In the genomic region with DNA sequence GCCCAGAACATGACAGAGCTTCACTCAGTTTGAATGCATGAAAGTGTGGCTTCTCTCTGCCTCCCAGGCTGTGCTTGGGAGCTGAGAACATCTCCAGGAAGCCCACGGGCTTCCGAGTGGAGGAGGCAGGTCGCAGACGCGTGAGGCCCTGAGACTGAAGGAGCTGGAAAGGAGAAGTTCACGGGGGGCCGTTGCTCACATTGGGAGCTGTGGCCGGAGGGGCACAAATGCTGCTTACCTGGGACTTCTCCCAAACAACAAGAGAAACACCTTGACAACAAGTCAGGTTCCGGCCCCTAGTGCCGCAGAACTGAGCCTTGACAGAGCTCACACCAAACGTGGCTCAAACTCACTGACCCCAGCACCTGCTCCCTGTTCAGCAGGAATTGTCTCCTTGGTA, we compare ENCODE assay signal across 21 cellular contexts.
DNase-seq lines count a peak whose midpoint lies in the region; ATAC-seq and TF ChIP-seq lines count a peak whose summit lies in the region.
"Had no signal": no experiment of that assay in that cellular context is flagged by ENCODE, and none has a peak within 500 bp of the region (broad histone marks: within the 10 kb centered on the region; RNA-seq: fewer than 3 reads in every experiment).

No MANE protein-coding gene starts in this region.

- H3K4me2 ChIP-seq in neuronal stem cell (ENCODE audit: insufficient read depth, low read length, poor library complexity, severe bottlenecking) (no peak overlapping the region), smooth muscle cell (no peak overlapping the region)

- peak overlapping the region; percentile 71 for H2AK5ac ChIP-seq in neuronal stem cell (ENCODE audit: low read depth, low read length)

- intact Hi-C loops in left ventricle myocardium inferior (cut with micrococcal nuclease) (no loop called here), heart right ventricle (cut with DNase I) (no loop called here), upper lobe of right lung (cut with DNase I) (no loop called here)
- intact Hi-C loops in CD8-positive, alpha-beta T cell (cut with DNase I, micrococcal nuclease), result no loop called here

- peak overlapping the region; percentile 80 for H3K18ac ChIP-seq in neuronal stem cell (ENCODE audit: low read length)

- H3K27ac ChIP-seq in left ventricle myocardium inferior (replicated peaks) (no peak overlapping the region), heart right ventricle (no peak overlapping the region), neuronal stem cell (replicated peaks; ENCODE audit: low read length) (no peak overlapping the region), upper lobe of right lung (no peak overlapping the region), smooth muscle cell (ENCODE audit: low read depth) (no peak overlapping the region)
- no peak overlapping the region for H3K27ac ChIP-seq in CD8-positive, alpha-beta T cell (ENCODE audit: low read depth, low read length)
- H3K27ac ChIP-seq: BLaER1 treated with 17β-estradiol and CSF1 and Interleukin-3, amounts not matched to agents 10 nM and 100 nM; HL-60 had no signal

- peaks cover 5% of the 10 kb centered on the region for H3K4me1 Mint-ChIP-seq in CD8-positive, alpha-beta T cell (ENCODE audit: low read depth)
- H3K4me1 Mint-ChIP-seq in activated T-cell treated with anti-CD3 and anti-CD28 coated beads, Interleukin-2, amount 50 U/mL, for 24 hours (ENCODE audit: low read depth), result peaks cover 3% of the 10 kb centered on the region

- DNase-seq in left ventricle myocardium inferior (peak; percentile 5), heart right ventricle (no peak), neuronal stem cell (ENCODE audit: low spot score) (no peak), upper lobe of right lung (peak; percentile 50), smooth muscle cell (lab: John Stamatoyannopoulos, UW; ENCODE audit: unreplicated experiment) (no peak)
- DNase-seq in CD8-positive, alpha-beta T cell, result no peak
- DNase-seq in activated T-cell treated with anti-CD3 and anti-CD28 coated beads, Interleukin-2, amount 50 U/mL, for 24 hours, result no peak
- DNase-seq: 8988T, COR-L47, DMS 273 treated with DMSO at 0.1 percent for 48 hours, DMS53, DND-41, EL, GOT3, H7, HFFc6 had no signal

- no peaks in the 10 kb centered on the region for H4K20me1 ChIP-seq in smooth muscle cell (ENCODE audit: low read depth)

- no peak for ATAC-seq in heart right ventricle
- no peak for ATAC-seq in CD8-positive, alpha-beta T cell
- ATAC-seq in upper lobe of right lung, result no peak
- ATAC-seq: GM12878, HCT116 had no signal

- no peak for TF ChIP-seq CTCF in left ventricle myocardium inferior (IDR thresholded peaks at IDR 0.05; ENCODE audit: borderline replicate concordance)
- TF ChIP-seq CTCF in heart right ventricle (IDR thresholded peaks at IDR 0.05), result no peak
- no peak for TF ChIP-seq CTCF in CD8-positive, alpha-beta T cell (IDR thresholded peaks at IDR 0.05)
- no peak for TF ChIP-seq CTCF in upper lobe of right lung (IDR thresholded peaks at IDR 0.05)
- TF ChIP-seq CTCF in smooth muscle cell (IDR thresholded peaks at IDR 0.05; ENCODE audit: borderline replicate concordance, insufficient read depth, poor library complexity, severe bottlenecking), result no peak

- no peak overlapping the region for H2BK5ac ChIP-seq in neuronal stem cell (ENCODE audit: low read length)

- no peak overlapping the region for H3K23ac ChIP-seq in neuronal stem cell (ENCODE audit: low read depth, low read length, poor library complexity)

- H3K79me2 ChIP-seq in smooth muscle cell (ENCODE audit: low read depth), result no peaks in the 10 kb centered on the region

- no peak overlapping the region for H2BK12ac ChIP-seq in neuronal stem cell (ENCODE audit: low read length)

- peak overlapping the region; percentile 1 for H3K27ac Mint-ChIP-seq in CD8-positive, alpha-beta T cell
- H3K27ac Mint-ChIP-seq in activated T-cell treated with anti-CD3 and anti-CD28 coated beads, Interleukin-2, amount 50 U/mL, for 24 hours, result no peak overlapping the region
- H3K27ac Mint-ChIP-seq: HFFc6 had no signal

- H3K9ac ChIP-seq in neuronal stem cell (ENCODE audit: low read depth, low read length, poor library complexity), result no peak overlapping the region
- no peak overlapping the region for H3K9ac ChIP-seq in smooth muscle cell (ENCODE audit: low read depth)
- H3K9ac ChIP-seq: BLaER1 treated with 17β-estradiol and CSF1 and Interleukin-3, amounts not matched to agents 10 nM and 100 nM had no signal

- H3K4me3 ChIP-seq in left ventricle myocardium inferior, result no peak overlapping the region
- H3K4me3 ChIP-seq in heart right ventricle, result no peak overlapping the region
- H3K4me3 ChIP-seq in CD8-positive, alpha-beta T cell (ENCODE audit: low read depth, low read length), result no peak overlapping the region
- H3K4me3 ChIP-seq in neuronal stem cell (ENCODE audit: low read length in 2 of 2), result no peak overlapping the region
- H3K4me3 ChIP-seq in upper lobe of right lung, result no peak overlapping the region
- no peak overlapping the region for H3K4me3 ChIP-seq in smooth muscle cell
- H3K4me3 ChIP-seq: BLaER1 treated with 17β-estradiol and CSF1 and Interleukin-3, amounts not matched to agents 10 nM and 100 nM; GM12878 had no signal

- peaks cover 46% of the 10 kb centered on the region for H3K27me3 ChIP-seq in left ventricle myocardium inferior (ENCODE audit: low read depth)
- peaks cover 0 to 15% (median 4%) of the 10 kb centered on the region in 7 donors for H3K27me3 ChIP-seq in heart right ventricle
- H3K27me3 ChIP-seq in CD8-positive, alpha-beta T cell (ENCODE audit: insufficient read depth, low read length), result no peaks in the 10 kb centered on the region
- H3K27me3 ChIP-seq in neuronal stem cell (ENCODE audit: control insufficient read depth in 3 of 3, insufficient read depth in 3 of 3, low read depth in 1 of 3, low read length in 3 of 3), result peaks cover 0 to 52% (median 0%) of the 10 kb centered on the region in 3 experiments
- no peaks in the 10 kb centered on the region for H3K27me3 ChIP-seq in upper lobe of right lung
- H3K27me3 ChIP-seq in smooth muscle cell (ENCODE audit: low read depth), result no peaks in the 10 kb centered on the region
- H3K27me3 ChIP-seq: BLaER1 treated with 17β-estradiol and CSF1 and Interleukin-3, amounts not matched to agents 10 nM and 100 nM had no signal

- no peak overlapping the region for H2BK120ac ChIP-seq in neuronal stem cell (ENCODE audit: low read depth, low read length)

- no peak overlapping the region for H3K4me3 Mint-ChIP-seq in CD8-positive, alpha-beta T cell
- H3K4me3 Mint-ChIP-seq in activated T-cell treated with anti-CD3 and anti-CD28 coated beads, Interleukin-2, amount 50 U/mL, for 24 hours, result no peak overlapping the region
- H3K4me3 Mint-ChIP-seq: CD8-positive, alpha-beta memory T cell; HFFc6 had no signal

- H3K4me1 ChIP-seq in left ventricle myocardium inferior (no peaks in the 10 kb centered on the region), heart right ventricle (no peaks in the 10 kb centered on the region), neuronal stem cell (ENCODE audit: control insufficient read depth in 2 of 2, insufficient read depth in 1 of 2, low read depth in 1 of 2, low read length in 2 of 2) (peaks cover 0 to 3% of the 10 kb centered on the region in 2 donors), upper lobe of right lung (no peaks in the 10 kb centered on the region), smooth muscle cell (ENCODE audit: low read depth) (no peaks in the 10 kb centered on the region)
- no peaks in the 10 kb centered on the region for H3K4me1 ChIP-seq in CD8-positive, alpha-beta T cell (ENCODE audit: insufficient read depth, low read length)

- CTCF ChIA-PET in CD8-positive, alpha-beta T cell (lab: Charles Lee), result no interaction called here

- no peaks in the 10 kb centered on the region for H3K9me3 Mint-ChIP-seq in CD8-positive, alpha-beta T cell
- no peaks in the 10 kb centered on the region for H3K9me3 Mint-ChIP-seq in activated T-cell treated with anti-CD3 and anti-CD28 coated beads, Interleukin-2, amount 50 U/mL, for 24 hours
- H3K9me3 Mint-ChIP-seq: CD8-positive, alpha-beta memory T cell had no signal

- no peak overlapping the region for H4K8ac ChIP-seq in neuronal stem cell (ENCODE audit: low read depth, low read length)

- peaks cover 5% of the 10 kb centered on the region for H3K9me3 ChIP-seq in left ventricle myocardium inferior (replicated peaks)
- peaks cover 0 to 9% (median 0%) of the 10 kb centered on the region in 11 donors for H3K9me3 ChIP-seq in heart right ventricle
- H3K9me3 ChIP-seq in CD8-positive, alpha-beta T cell (ENCODE audit: low read length), result no peaks in the 10 kb centered on the region
- H3K9me3 ChIP-seq in neuronal stem cell (replicated peaks in 1 of 2; ENCODE audit: control insufficient read depth in 2 of 2, insufficient read depth in 1 of 2, low read depth in 1 of 2, low read length in 2 of 2), result peaks cover 0 to 1% of the 10 kb centered on the region in 2 donors
- no peaks in the 10 kb centered on the region for H3K9me3 ChIP-seq in upper lobe of right lung
- H3K9me3 ChIP-seq in smooth muscle cell (replicated peaks; ENCODE audit: low read depth), result no peaks in the 10 kb centered on the region

- peaks cover 1% of the 10 kb centered on the region for H3K79me1 ChIP-seq in neuronal stem cell (ENCODE audit: low read depth, low read length)

- no peak overlapping the region for H4K91ac ChIP-seq in neuronal stem cell (ENCODE audit: low read depth, low read length, poor library complexity)

- H2BK15ac ChIP-seq in neuronal stem cell (ENCODE audit: low read length), result peak overlapping the region; percentile 15

- H2AFZ ChIP-seq in neuronal stem cell (ENCODE audit: low read length), result no peak overlapping the region
- no peak overlapping the region for H2AFZ ChIP-seq in smooth muscle cell (ENCODE audit: low read depth)

- no peak overlapping the region for H3K4ac ChIP-seq in neuronal stem cell (ENCODE audit: low read length)

- H3F3A ChIP-seq in smooth muscle cell (ENCODE audit: low read depth), result no peaks in the 10 kb centered on the region

- no peaks in the 10 kb centered on the region for H3K36me3 ChIP-seq in left ventricle myocardium inferior
- H3K36me3 ChIP-seq in heart right ventricle, result no peaks in the 10 kb centered on the region
- no peaks in the 10 kb centered on the region for H3K36me3 ChIP-seq in CD8-positive, alpha-beta T cell (ENCODE audit: insufficient read depth, low read length)
- no peaks in the 10 kb centered on the region for H3K36me3 ChIP-seq in neuronal stem cell (replicated peaks in 1 of 2; ENCODE audit: control insufficient read depth in 2 of 2, insufficient read depth in 2 of 2, low read length in 2 of 2)
- H3K36me3 ChIP-seq in upper lobe of right lung, result no peaks in the 10 kb centered on the region
- no peaks in the 10 kb centered on the region for H3K36me3 ChIP-seq in smooth muscle cell (ENCODE audit: low read depth)

- H3K36me3 Mint-ChIP-seq in CD8-positive, alpha-beta T cell, result peaks cover 5% of the 10 kb centered on the region
- peaks cover 62% of the 10 kb centered on the region for H3K36me3 Mint-ChIP-seq in activated T-cell treated with anti-CD3 and anti-CD28 coated beads, Interleukin-2, amount 50 U/mL, for 24 hours (ENCODE audit: low read depth)

- H3K27me3 Mint-ChIP-seq in CD8-positive, alpha-beta T cell (ENCODE audit: low read depth), result no peaks in the 10 kb centered on the region
- H3K27me3 Mint-ChIP-seq in activated T-cell treated with anti-CD3 and anti-CD28 coated beads, Interleukin-2, amount 50 U/mL, for 24 hours, result no peaks in the 10 kb centered on the region
- H3K27me3 Mint-ChIP-seq: CD8-positive, alpha-beta memory T cell had no signal

- 72 to 76% methylated on average over 11 of the region's 11 CpGs for WGBS in heart right ventricle, 2 donors
- WGBS in neuronal stem cell (ENCODE audit: extremely low coverage in 2 of 2, insufficient read length in 2 of 2, insufficient replicate concordance in 1 of 2), 2 donors, result no CpG with 5 or more reads among the region's 11 CpGs
- 83% methylated on average over 11 of the region's 11 CpGs for WGBS in smooth muscle cell (ENCODE audit: low lambda C conversion rate)

- POLR2A ChIA-PET in CD8-positive, alpha-beta T cell (lab: Charles Lee), result no interaction called here

- no peak overlapping the region for H3K14ac ChIP-seq in neuronal stem cell (ENCODE audit: low read length)

Comparison
In these comparisons a context has a peak if more than half of its experiments do, and no peak if none do; other contexts are left out.
1. DNase-seq: peak in left ventricle myocardium inferior (single experiment) and upper lobe of right lung (single experiment); none in heart right ventricle (0 of 2), CD8-positive, alpha-beta T cell (0 of 7), neuronal stem cell (single experiment), smooth muscle cell (single experiment) and activated T-cell treated with anti-CD3 and anti-CD28 coated beads, Interleukin-2, amount 50 U/mL, for 24 hours (single experiment).